8 cellular contexts compared by ENCODE assay signal in genomic region chr2:173571021-173571821, GRCh38.
DNase-seq lines count a peak whose midpoint lies in the region; ATAC-seq and TF ChIP-seq lines count a peak whose summit lies in the region.

No MANE protein-coding gene starts in this region.

- CTCF ChIA-PET in WTC11 (lab: Charles Lee): interaction anchor here (0.5 to 1.9 kb wide), 6 partner anchors 41 to 457 kb away, joined by 3 to 6 read pairs (median 3); no protein-coding TSS in a partner anchor

- POLR2A ChIA-PET in WTC11 (lab: Charles Lee): no interaction called here

- intact Hi-C loops in left lung (cut with DNase I): no loop called here
- intact Hi-C loops in activated T-helper 2 cell treated with anti-CD3 and anti-CD28 coated beads, Interferon-gamma antibody, Interleukin-2, Interleukin-4, amounts not matched to agents 10 μg/mL and 5 μg/mL and 100 μg/mL, durations not matched to agents 14 hours and 24 hours and 36 hours (cut with micrococcal nuclease): no loop called here

- no peaks in the 10 kb centered on the region for H3K36me3 ChIP-seq in left lung

- H3K4me3 ChIP-seq in left lung: no peak overlapping the region

- peaks cover 0 to 8% of the 10 kb centered on the region in 2 donors for H3K4me1 ChIP-seq in left lung

- H3K27me3 Mint-ChIP-seq in WTC11 (ENCODE audit: low read depth): no peaks in the 10 kb centered on the region
- peaks cover 15% of the 10 kb centered on the region for H3K27me3 Mint-ChIP-seq in activated T-helper 2 cell treated with anti-CD3 and anti-CD28 coated beads, Interferon-gamma antibody, Interleukin-2, Interleukin-4, amounts not matched to agents 10 μg/mL and 5 μg/mL and 100 μg/mL, durations not matched to agents 14 hours and 24 hours and 36 hours (ENCODE audit: low read depth)

- DNase-seq in ELF-1 (ENCODE audit: low read depth, low spot score) (peak; percentile 64), NCI-H146 (lab: John Stamatoyannopoulos, UW) (peak; percentile 10), WTC11 (ENCODE audit: low spot score) (no peak), left lung (no peak), activated gamma-delta T cell treated with Interleukin-2 at 50 U/mL for 16 hours (no peak), middle frontal gyrus (ENCODE audit: extremely low spot score, low spot score) (no peak), NCI-H1048 (lab: John Stamatoyannopoulos, UW) (no peak)
- DNase-seq in activated T-helper 2 cell treated with anti-CD3 and anti-CD28 coated beads, Interferon-gamma antibody, Interleukin-2, Interleukin-4, amounts not matched to agents 10 μg/mL and 5 μg/mL and 100 μg/mL, durations not matched to agents 14 hours and 24 hours and 36 hours (ENCODE audit: low spot score): no peak

- no peaks in the 10 kb centered on the region for H3K9me3 ChIP-seq in left lung

- no peak overlapping the region for H3K27ac ChIP-seq in left lung

- H3K27me3 ChIP-seq in left lung: peaks cover 0 to 9% of the 10 kb centered on the region in 2 donors

- ATAC-seq in WTC11 (peak; percentile 72), left lung (peak; percentile 73)

- TF ChIP-seq CTCF in WTC11 (IDR thresholded peaks at IDR 0.05): no peak
- no peak for TF ChIP-seq CTCF in left lung (IDR thresholded peaks at IDR 0.05)

- H3K9me3 Mint-ChIP-seq in WTC11: peaks cover 17% of the 10 kb centered on the region
- H3K9me3 Mint-ChIP-seq in activated T-helper 2 cell treated with anti-CD3 and anti-CD28 coated beads, Interferon-gamma antibody, Interleukin-2, Interleukin-4, amounts not matched to agents 10 μg/mL and 5 μg/mL and 100 μg/mL, durations not matched to agents 14 hours and 24 hours and 36 hours: no peaks in the 10 kb centered on the region

- peaks cover 32% of the 10 kb centered on the region for H3K4me1 Mint-ChIP-seq in WTC11
- H3K4me1 Mint-ChIP-seq in activated T-helper 2 cell treated with anti-CD3 and anti-CD28 coated beads, Interferon-gamma antibody, Interleukin-2, Interleukin-4, amounts not matched to agents 10 μg/mL and 5 μg/mL and 100 μg/mL, durations not matched to agents 14 hours and 24 hours and 36 hours (ENCODE audit: low read depth): peaks cover 3% of the 10 kb centered on the region

- peaks cover 12% of the 10 kb centered on the region for H3K36me3 Mint-ChIP-seq in WTC11
- no peaks in the 10 kb centered on the region for H3K36me3 Mint-ChIP-seq in activated T-helper 2 cell treated with anti-CD3 and anti-CD28 coated beads, Interferon-gamma antibody, Interleukin-2, Interleukin-4, amounts not matched to agents 10 μg/mL and 5 μg/mL and 100 μg/mL, durations not matched to agents 14 hours and 24 hours and 36 hours (ENCODE audit: low read depth)

- H3K27ac Mint-ChIP-seq in WTC11: peak overlapping the region; percentile 73
- H3K27ac Mint-ChIP-seq in activated T-helper 2 cell treated with anti-CD3 and anti-CD28 coated beads, Interferon-gamma antibody, Interleukin-2, Interleukin-4, amounts not matched to agents 10 μg/mL and 5 μg/mL and 100 μg/mL, durations not matched to agents 14 hours and 24 hours and 36 hours: no peak overlapping the region

- peak overlapping the region; percentile 37 for H3K4me3 Mint-ChIP-seq in WTC11
- no peak overlapping the region for H3K4me3 Mint-ChIP-seq in activated T-helper 2 cell treated with anti-CD3 and anti-CD28 coated beads, Interferon-gamma antibody, Interleukin-2, Interleukin-4, amounts not matched to agents 10 μg/mL and 5 μg/mL and 100 μg/mL, durations not matched to agents 14 hours and 24 hours and 36 hours (ENCODE audit: low read depth)

TF ChIP-seq in WTC11, 78 proteins besides CTCF, POLR2A, EP300 and RAD21:
- TF ChIP-seq MAX (CRISPR knock-in tag; IDR thresholded peaks at IDR 0.05) (0 out of 2 replicates have a peak, but pooled peaks have one; percentile 23), SMAD3 (CRISPR knock-in tag; IDR thresholded peaks at IDR 0.05; ENCODE audit: borderline replicate concordance) (no peak)
TF ChIP-seq in WTC11: peak in this region for 1.

Comparison
In these comparisons a context has a peak if more than half of its experiments do, and no peak if none do; other contexts are left out.
1. DNase-seq: peak in ELF-1 (single experiment) and NCI-H146 (single experiment); none in WTC11 (single experiment), left lung (0 of 2), activated gamma-delta T cell treated with Interleukin-2 at 50 U/mL for 16 hours (single experiment), activated T-helper 2 cell treated with anti-CD3 and anti-CD28 coated beads, Interferon-gamma antibody, Interleukin-2, Interleukin-4, amounts not matched to agents 10 μg/mL and 5 μg/mL and 100 μg/mL, durations not matched to agents 14 hours and 24 hours and 36 hours (single experiment), middle frontal gyrus (single experiment) and NCI-H1048 (single experiment).